ENCODE assay signal across 1 cellular context in the genomic region with DNA sequence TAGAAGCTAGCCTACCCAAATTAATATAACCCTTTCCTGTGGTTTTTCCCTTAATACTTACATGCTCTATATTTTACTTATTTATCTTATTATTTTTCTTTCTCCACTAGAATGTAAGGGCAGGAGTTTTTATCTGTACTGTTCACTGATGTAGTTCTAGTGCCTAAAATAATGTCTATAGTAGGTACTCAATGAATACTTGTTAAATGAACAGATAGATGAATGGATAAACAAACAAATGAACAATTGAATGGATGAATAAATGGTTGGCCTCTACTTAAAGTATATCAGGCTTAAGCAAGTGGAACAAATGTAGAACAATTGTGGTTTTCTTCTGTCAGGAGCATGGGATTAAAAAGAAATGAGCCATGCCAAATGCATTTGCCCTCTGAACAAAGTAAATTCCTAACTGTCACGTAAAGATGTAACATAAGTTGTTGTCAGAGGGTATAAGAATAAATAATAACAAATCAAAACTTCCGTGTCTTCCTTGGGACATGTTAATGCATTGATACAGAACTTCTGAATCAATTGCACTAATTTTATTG.
TF ChIP-seq lines count a peak whose summit lies in the region.

No MANE protein-coding gene starts in this region.

TF ChIP-seq in HCT116, 20 proteins besides CTCF, POLR2A, EP300 and RAD21:
- TF ChIP-seq POLR2AphosphoS5 (IDR thresholded peaks at IDR 0.05; ENCODE audit: low read depth, low read length): no peak
- no peak for TF ChIP-seq JUND (IDR thresholded peaks at IDR 0.05)
- TF ChIP-seq, protein P1, sequence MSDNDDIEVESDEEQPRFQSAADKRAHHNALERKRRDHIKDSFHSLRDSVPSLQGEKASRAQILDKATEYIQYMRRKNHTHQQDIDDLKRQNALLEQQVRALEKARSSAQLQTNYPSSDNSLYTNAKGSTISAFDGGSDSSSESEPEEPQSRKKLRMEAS (IDR thresholded peaks at IDR 0.05): no peak
- TF ChIP-seq, protein P2, sequence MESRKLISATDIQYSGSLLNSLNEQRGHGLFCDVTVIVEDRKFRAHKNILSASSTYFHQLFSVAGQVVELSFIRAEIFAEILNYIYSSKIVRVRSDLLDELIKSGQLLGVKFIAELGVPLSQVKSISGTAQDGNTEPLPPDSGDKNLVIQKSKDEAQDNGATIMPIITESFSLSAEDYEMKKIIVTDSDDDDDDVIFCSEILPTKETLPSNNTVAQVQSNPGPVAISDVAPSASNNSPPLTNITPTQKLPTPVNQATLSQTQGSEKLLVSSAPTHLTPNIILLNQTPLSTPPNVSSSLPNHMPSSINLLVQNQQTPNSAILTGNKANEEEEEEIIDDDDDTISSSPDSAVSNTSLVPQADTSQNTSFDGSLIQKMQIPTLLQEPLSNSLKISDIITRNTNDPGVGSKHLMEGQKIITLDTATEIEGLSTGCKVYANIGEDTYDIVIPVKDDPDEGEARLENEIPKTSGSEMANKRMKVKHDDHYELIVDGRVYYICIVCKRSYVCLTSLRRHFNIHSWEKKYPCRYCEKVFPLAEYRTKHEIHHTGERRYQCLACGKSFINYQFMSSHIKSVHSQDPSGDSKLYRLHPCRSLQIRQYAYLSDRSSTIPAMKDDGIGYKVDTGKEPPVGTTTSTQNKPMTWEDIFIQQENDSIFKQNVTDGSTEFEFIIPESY (IDR thresholded peaks at IDR 0.05; ENCODE audit: extremely low read depth, insufficient replicate concordance, low read length): no peak
- TF ChIP-seq SP1 (IDR thresholded peaks at IDR 0.05; ENCODE audit: low read depth): no peak
- TF ChIP-seq, protein P3, sequence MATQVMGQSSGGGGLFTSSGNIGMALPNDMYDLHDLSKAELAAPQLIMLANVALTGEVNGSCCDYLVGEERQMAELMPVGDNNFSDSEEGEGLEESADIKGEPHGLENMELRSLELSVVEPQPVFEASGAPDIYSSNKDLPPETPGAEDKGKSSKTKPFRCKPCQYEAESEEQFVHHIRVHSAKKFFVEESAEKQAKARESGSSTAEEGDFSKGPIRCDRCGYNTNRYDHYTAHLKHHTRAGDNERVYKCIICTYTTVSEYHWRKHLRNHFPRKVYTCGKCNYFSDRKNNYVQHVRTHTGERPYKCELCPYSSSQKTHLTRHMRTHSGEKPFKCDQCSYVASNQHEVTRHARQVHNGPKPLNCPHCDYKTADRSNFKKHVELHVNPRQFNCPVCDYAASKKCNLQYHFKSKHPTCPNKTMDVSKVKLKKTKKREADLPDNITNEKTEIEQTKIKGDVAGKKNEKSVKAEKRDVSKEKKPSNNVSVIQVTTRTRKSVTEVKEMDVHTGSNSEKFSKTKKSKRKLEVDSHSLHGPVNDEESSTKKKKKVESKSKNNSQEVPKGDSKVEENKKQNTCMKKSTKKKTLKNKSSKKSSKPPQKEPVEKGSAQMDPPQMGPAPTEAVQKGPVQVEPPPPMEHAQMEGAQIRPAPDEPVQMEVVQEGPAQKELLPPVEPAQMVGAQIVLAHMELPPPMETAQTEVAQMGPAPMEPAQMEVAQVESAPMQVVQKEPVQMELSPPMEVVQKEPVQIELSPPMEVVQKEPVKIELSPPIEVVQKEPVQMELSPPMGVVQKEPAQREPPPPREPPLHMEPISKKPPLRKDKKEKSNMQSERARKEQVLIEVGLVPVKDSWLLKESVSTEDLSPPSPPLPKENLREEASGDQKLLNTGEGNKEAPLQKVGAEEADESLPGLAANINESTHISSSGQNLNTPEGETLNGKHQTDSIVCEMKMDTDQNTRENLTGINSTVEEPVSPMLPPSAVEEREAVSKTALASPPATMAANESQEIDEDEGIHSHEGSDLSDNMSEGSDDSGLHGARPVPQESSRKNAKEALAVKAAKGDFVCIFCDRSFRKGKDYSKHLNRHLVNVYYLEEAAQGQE (IDR thresholded peaks at IDR 0.05; ENCODE audit: low read depth): no peak
- no peak for TF ChIP-seq SIN3A (IDR thresholded peaks at IDR 0.05; ENCODE audit: low read depth)
- no peak for TF ChIP-seq TCF7L2 (IDR thresholded peaks at IDR 0.05; ENCODE audit: borderline replicate concordance, extremely low read depth, insufficient read depth, insufficient read length)
- no peak for TF ChIP-seq EZH2 (IDR thresholded peaks at IDR 0.05)
- TF ChIP-seq CEBPB (IDR thresholded peaks at IDR 0.05; ENCODE audit: low read depth): no peak
- TF ChIP-seq ZNF274 (IDR thresholded peaks at IDR 0.05; ENCODE audit: low read depth, low read length): no peak
- TF ChIP-seq, protein P4, sequence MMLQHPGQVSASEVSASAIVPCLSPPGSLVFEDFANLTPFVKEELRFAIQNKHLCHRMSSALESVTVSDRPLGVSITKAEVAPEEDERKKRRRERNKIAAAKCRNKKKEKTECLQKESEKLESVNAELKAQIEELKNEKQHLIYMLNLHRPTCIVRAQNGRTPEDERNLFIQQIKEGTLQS (IDR thresholded peaks at IDR 0.05): no peak
